Comparison of ENCODE assay signal across 6 cellular contexts in the genomic region with DNA sequence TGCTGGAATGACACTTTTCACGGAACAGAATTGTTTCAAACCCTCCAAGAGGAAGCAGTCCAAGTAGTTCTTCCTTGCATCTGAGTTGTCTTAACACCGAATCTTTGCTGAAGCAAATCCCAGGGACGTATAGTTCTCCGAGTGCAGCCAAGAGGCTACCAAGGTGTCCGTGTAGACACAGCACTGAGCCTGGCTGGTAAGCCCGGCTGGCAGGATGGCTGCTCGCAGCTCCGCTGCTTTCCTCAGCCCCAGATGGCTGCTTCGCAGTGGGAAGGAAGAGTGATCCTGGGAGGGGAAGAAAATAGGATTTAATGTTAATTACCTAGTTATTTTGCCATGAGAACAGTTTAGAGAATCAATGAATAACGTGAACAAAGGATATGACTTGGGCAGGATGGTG.
"Had no signal": no experiment of that assay in that cellular context is flagged by ENCODE, and none has a peak within 500 bp of the region (broad histone marks: within the 10 kb centered on the region; RNA-seq: fewer than 3 reads in every experiment).

No MANE protein-coding gene starts in this region.

- H3K27ac Mint-ChIP-seq: H9, IgD-negative memory B cell had no signal

- H3K4me3 Mint-ChIP-seq: H9, IgD-negative memory B cell had no signal

- H3K9me3 Mint-ChIP-seq: H9, IgD-negative memory B cell had no signal

- H3K4me3 ChIP-seq: GM23248 had no signal

- H3K27ac ChIP-seq: GM23248 had no signal

- H3K36me3 Mint-ChIP-seq: IgD-negative memory B cell had no signal

- H3K9ac ChIP-seq: GM23248 had no signal

- H2AFZ ChIP-seq: GM23248 had no signal

- DNase-seq: GM23248, GOT3, H9, HCEC 1CT, KBM-7 had no signal
